8 cellular contexts compared by ENCODE assay signal in genomic region chr1:89994231-89994804, GRCh38. TPM values are rescaled to one million over a fixed set of nuclear protein-coding genes. Genes with fewer than 3 reads are reported as not detected.
DNase-seq lines count a peak whose midpoint lies in the region; ATAC-seq, FAIRE-seq and TF ChIP-seq lines count a peak whose summit lies in the region.

No MANE protein-coding gene starts in this region.

- WGBS in iPS DF 6.9 (ENCODE audit: insufficient coverage, insufficient read length), result no CpG with 5 or more reads among the region's 16 CpGs
- WGBS in small intestine, 3 donors, result 68 to 71% (median 70%) methylated on average over 16 of the region's 16 CpGs

- FAIRE-seq in small intestine (lab: Jason Lieb, UNC), result no peak

- H3K9me3 Mint-ChIP-seq in activated T-helper 17 cell treated with anti-CD3 and anti-CD28 coated beads, Interleukin-2, amount 50 U/mL, for 72 hours, result no peaks in the 10 kb centered on the region

- no peak for ATAC-seq in activated T-helper 17 cell treated with anti-CD3 and anti-CD28 coated beads, Interleukin-2, amount 50 U/mL, for 72 hours (replicated peaks)
- no peak for ATAC-seq in GM18861 (IDR thresholded peaks at IDR 0.05; ENCODE audit: unreplicated experiment)
- no peak for ATAC-seq in GM19023 (IDR thresholded peaks at IDR 0.05; ENCODE audit: unreplicated experiment)
- no peak for ATAC-seq in GM18498 (IDR thresholded peaks at IDR 0.05; ENCODE audit: unreplicated experiment)
- no peak for ATAC-seq in GM21360 (IDR thresholded peaks at IDR 0.05; ENCODE audit: unreplicated experiment)

- H3K9me3 ChIP-seq in iPS DF 6.9 (ENCODE audit: control insufficient read depth, insufficient read depth, low read length), result no peaks in the 10 kb centered on the region
- no peaks in the 10 kb centered on the region for H3K9me3 ChIP-seq in small intestine (ENCODE audit: control insufficient read depth, low read depth)

- H3K27me3 ChIP-seq in iPS DF 6.9 (ENCODE audit: control insufficient read depth, insufficient read depth, low read length) (no peaks in the 10 kb centered on the region), small intestine (ENCODE audit: control insufficient read depth in 2 of 2, insufficient read depth in 2 of 2, low read length in 2 of 2) (no peaks in the 10 kb centered on the region)

- H3K4me1 ChIP-seq in iPS DF 6.9 (ENCODE audit: control insufficient read depth, insufficient read depth, low read length), result peaks cover 5% of the 10 kb centered on the region; the same call in 1 of the 2 replicates
- peaks cover 5 to 6% of the 10 kb centered on the region in 2 donors for H3K4me1 ChIP-seq in small intestine (ENCODE audit: control insufficient read depth in 2 of 2, insufficient read depth in 1 of 2, low read depth in 1 of 2, low read length in 1 of 2)

- H3K4me3 ChIP-seq in iPS DF 6.9 (ENCODE audit: low read length), result peak overlapping the region; percentile 96; the same call in 1 of the 2 replicates
- peak overlapping the region in 1 of 2 donors; percentile 84 for H3K4me3 ChIP-seq in small intestine (ENCODE audit: low read depth in 1 of 2, low read length in 2 of 2)

- H3K36me3 ChIP-seq in iPS DF 6.9 (ENCODE audit: control insufficient read depth, insufficient read depth, low read length) (no peaks in the 10 kb centered on the region), small intestine (ENCODE audit: control insufficient read depth in 2 of 2, insufficient read depth in 2 of 2, low read length in 2 of 2) (no peaks in the 10 kb centered on the region)

- peak overlapping the region; percentile 96 for H3K4me3 Mint-ChIP-seq in activated T-helper 17 cell treated with anti-CD3 and anti-CD28 coated beads, Interleukin-2, amount 50 U/mL, for 72 hours

- POLR2A ChIA-PET in HEK293T (lab: Yijun Ruan, JAX), result interaction anchor here (1.0 kb wide), 1 partner anchor 173 kb away, joined by 3 read pairs; the partner anchor contains the start of gene LRRC8D

- H3K27ac ChIP-seq in iPS DF 6.9 (ENCODE audit: low read length) (no peak overlapping the region), small intestine (ENCODE audit: low read depth in 1 of 2, low read length in 1 of 2) (peak overlapping the region; percentile 98 to 99)

- DNase-seq in HEK293T (ENCODE audit: extremely low spot score) (no peak), iPS DF 6.9 (ENCODE audit: low read depth, low spot score) (no peak), small intestine (no peak)

- CTCF ChIA-PET in HEK293T (lab: Yijun Ruan, JAX), result no interaction called here

- peak overlapping the region; percentile 70 for H3K27ac Mint-ChIP-seq in activated T-helper 17 cell treated with anti-CD3 and anti-CD28 coated beads, Interleukin-2, amount 50 U/mL, for 72 hours

- H3K4me1 Mint-ChIP-seq in activated T-helper 17 cell treated with anti-CD3 and anti-CD28 coated beads, Interleukin-2, amount 50 U/mL, for 72 hours, result peaks cover 15% of the 10 kb centered on the region

- peaks cover 29% of the 10 kb centered on the region for H3K36me3 Mint-ChIP-seq in activated T-helper 17 cell treated with anti-CD3 and anti-CD28 coated beads, Interleukin-2, amount 50 U/mL, for 72 hours (ENCODE audit: low read depth)

- H3K27me3 Mint-ChIP-seq in activated T-helper 17 cell treated with anti-CD3 and anti-CD28 coated beads, Interleukin-2, amount 50 U/mL, for 72 hours, result no peaks in the 10 kb centered on the region

TF ChIP-seq in HEK293T, 16 proteins besides CTCF, POLR2A, EP300 and RAD21:
- TF ChIP-seq SUZ12 (IDR thresholded peaks at IDR 0.05), result no peak
- peak; percentile 83 for TF ChIP-seq L3MBTL2 (conservative IDR thresholded peaks at IDR 0.05)
- 0 out of 2 replicates have a peak, but pooled peaks have one; percentile 63 for TF ChIP-seq NFRKB (IDR thresholded peaks at IDR 0.05)

RNA-seq across cellular contexts. Expression of gene ZNF326, which starts 0.6 kb away (rescaled TPM):
- 10 to 100 TPM; 18.4 to 20.9 TPM for total RNA-seq in activated T-helper 17 cell treated with anti-CD3 and anti-CD28 coated beads, Interleukin-2, amount 50 U/mL, for 72 hours
- 10 to 100 TPM; 11.3 to 22.4 (median 15.1) TPM for polyA plus RNA-seq in small intestine
